Comparison of ENCODE assay signal across 1 cellular context in genomic region chr2:177618270-177619253, GRCh38.
TF ChIP-seq lines count a peak whose summit lies in the region.

No MANE protein-coding gene starts in this region.

TF ChIP-seq in K562, 482 proteins besides CTCF, POLR2A, EP300 and RAD21 (continued from another document and continues in another):
- TF ChIP-seq E2F8 (IDR thresholded peaks at IDR 0.05; ENCODE audit: low read depth, partially characterized antibody) (peak; percentile 81), ETV1 (tag; conservative IDR thresholded peaks at IDR 0.05; ENCODE audit: low read depth) (peak; percentile 82), PPARD (CRISPR knock-in tag; IDR thresholded peaks at IDR 0.05) (no peak), VEZF1 (CRISPR knock-in tag; IDR thresholded peaks at IDR 0.05) (peak; percentile 47), CBX8 (IDR thresholded peaks at IDR 0.05; ENCODE audit: borderline replicate concordance, extremely low read depth, low read depth, low read length, poor library complexity, severe bottlenecking) (no peak), ZNF561 (CRISPR knock-in tag; conservative IDR thresholded peaks at IDR 0.05) (no peak), ZBTB33 (CRISPR knock-in tag; IDR thresholded peaks at IDR 0.05) (peak; percentile 92), POLR2B (IDR thresholded peaks at IDR 0.05; ENCODE audit: low read depth, partially characterized antibody) (peak; percentile 74), RBM22 (IDR thresholded peaks at IDR 0.05; ENCODE audit: low read depth, low read length, poor library complexity, severe bottlenecking) (peak; percentile 86), ZNF318 (IDR thresholded peaks at IDR 0.05; ENCODE audit: borderline replicate concordance in 1 of 2, low read depth in 1 of 2) (no peak), SIX5 (IDR thresholded peaks at IDR 0.05; ENCODE audit: borderline replicate concordance in 1 of 2, insufficient read depth in 1 of 2, low read depth in 1 of 2, low read length in 2 of 2) (peak; percentile 82 to 89), BMI1 (IDR thresholded peaks at IDR 0.05; ENCODE audit: low read length) (peak; percentile 84), PCBP1 (IDR thresholded peaks at IDR 0.05; ENCODE audit: low read depth, low read length, poor library complexity, severe bottlenecking) (no peak), SAFB2 (IDR thresholded peaks at IDR 0.05; ENCODE audit: borderline replicate concordance, low read depth, low read length, severe bottlenecking) (no peak), MAFK (IDR thresholded peaks at IDR 0.05; ENCODE audit: low read length) (no peak), XRCC4 (IDR thresholded peaks at IDR 0.05; ENCODE audit: extremely low read depth, insufficient read depth, insufficient read length) (no peak), NFIX (CRISPR knock-in tag; IDR thresholded peaks at IDR 0.05; ENCODE audit: low read depth) (no peak), ELK1 (CRISPR knock-in tag; IDR thresholded peaks at IDR 0.05) (no peak), POLR2AphosphoS2 (IDR thresholded peaks at IDR 0.05; ENCODE audit: low read length) (no peak), HNRNPLL (IDR thresholded peaks at IDR 0.05; ENCODE audit: low read depth, low read length, poor library complexity, severe bottlenecking) (peak; percentile 80), CBX5 (IDR thresholded peaks at IDR 0.05; ENCODE audit: borderline replicate concordance, low read depth) (no peak), ZNF133 (CRISPR knock-in tag; IDR thresholded peaks at IDR 0.05) (no peak), MECOM (CRISPR knock-in tag; IDR thresholded peaks at IDR 0.05) (no peak), DDX20 (tag; IDR thresholded peaks at IDR 0.05; ENCODE audit: low read depth) (no peak), CEBPZ (IDR thresholded peaks at IDR 0.05; ENCODE audit: borderline replicate concordance, low read depth, low read length) (no peak), ZFP1 (CRISPR knock-in tag; IDR thresholded peaks at IDR 0.05) (no peak), MAFF (IDR thresholded peaks at IDR 0.05; ENCODE audit: low read length) (no peak), ZNF76 (CRISPR knock-in tag; IDR thresholded peaks at IDR 0.05; ENCODE audit: borderline replicate concordance) (peak; percentile 96; the same call in 1 of the 2 replicates), IFI16 (CRISPR knock-in tag; IDR thresholded peaks at IDR 0.05) (no peak), FOS (IDR thresholded peaks at IDR 0.05; ENCODE audit: extremely low read depth, insufficient read length) (no peak), NR0B1 (IDR thresholded peaks at IDR 0.05; ENCODE audit: partially characterized antibody) (no peak), STAT5B (CRISPR knock-in tag; IDR thresholded peaks at IDR 0.05) (no peak), MIER1 (IDR thresholded peaks at IDR 0.05; ENCODE audit: low read depth) (no peak), KLF1 (tag; IDR thresholded peaks at IDR 0.05) (no peak; the same call in 1 of the 2 replicates), NFE2 (IDR thresholded peaks at IDR 0.05; ENCODE audit: low read depth) (no peak), TAF1 (IDR thresholded peaks at IDR 0.05; ENCODE audit: control insufficient read depth, extremely low read depth, insufficient read depth, low read length, severe bottlenecking) (peak; percentile 62), TFAP4 (CRISPR knock-in tag; IDR thresholded peaks at IDR 0.05; ENCODE audit: borderline replicate concordance) (peak; percentile 90; the same call in 1 of the 2 replicates), SP1 (CRISPR knock-in tag; IDR thresholded peaks at IDR 0.05) (no peak)
